In the genomic region with DNA sequence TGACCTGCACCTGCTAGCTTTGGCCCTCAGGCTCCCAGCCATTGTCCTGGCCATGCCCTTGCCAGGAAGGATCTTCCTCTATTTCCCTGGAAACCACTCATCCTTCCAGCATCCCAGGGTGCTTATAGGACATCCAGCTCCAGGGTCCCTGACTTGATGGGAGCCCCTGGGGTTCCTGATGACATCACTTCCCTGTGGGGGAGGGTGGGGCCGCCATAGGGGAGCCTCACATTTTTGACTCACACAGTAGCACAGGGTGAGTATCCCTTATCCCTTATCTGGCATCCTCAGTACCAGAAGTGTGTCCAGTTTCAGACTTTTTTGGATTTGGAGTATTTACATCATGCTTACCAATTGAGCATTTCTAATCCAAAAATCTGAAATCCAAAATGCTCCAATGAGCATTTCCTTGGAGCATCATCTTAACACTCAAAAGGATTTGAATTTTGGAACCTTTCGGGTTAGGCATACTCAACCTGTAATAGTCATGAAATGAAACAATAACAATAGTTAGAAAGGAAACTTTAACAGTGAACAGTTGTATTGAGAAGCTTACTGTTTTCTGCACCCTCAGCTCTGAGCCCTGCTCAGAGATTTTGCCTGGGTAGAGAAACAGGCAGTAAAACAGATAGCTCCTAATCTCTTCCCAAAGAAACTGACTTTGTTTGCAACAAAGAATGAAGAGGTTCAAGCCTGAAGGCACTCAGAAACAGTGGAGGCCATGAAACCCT, we compare ENCODE assay signal across 21 cellular contexts. TPM values are rescaled to one million over a fixed set of nuclear protein-coding genes. Genes with fewer than 3 reads are reported as not detected.
DNase-seq lines count a peak whose midpoint lies in the region; ATAC-seq, FAIRE-seq and TF ChIP-seq lines count a peak whose summit lies in the region.
"Had no signal": no experiment of that assay in that cellular context is flagged by ENCODE, and none has a peak within 500 bp of the region (broad histone marks: within the 10 kb centered on the region; RNA-seq: fewer than 3 reads in every experiment).

No MANE protein-coding gene starts in this region.

- H4K20me1 ChIP-seq in GM12878 (ENCODE audit: control insufficient read depth, insufficient read depth) = no peaks in the 10 kb centered on the region

- peaks cover 5% of the 10 kb centered on the region for H3K4me1 Mint-ChIP-seq in stimulated activated naive CD8-positive, alpha-beta T cell treated with anti-CD3 and anti-CD28 coated beads, Interleukin-15, Interleukin-2, amounts not matched to agents 100 ng/mL and 50 ng/mL, for 24 hours (ENCODE audit: low read depth)
- peaks cover 18% of the 10 kb centered on the region for H3K4me1 Mint-ChIP-seq in stimulated activated naive CD8-positive, alpha-beta T cell treated with anti-CD3 and anti-CD28 coated beads, Interleukin-15, amount 100 ng/mL, for 72 hours
- H3K4me1 Mint-ChIP-seq in natural killer cell = peaks cover 0 to 10% of the 10 kb centered on the region in 2 donors

- no peak for DNase-seq in stimulated activated naive CD8-positive, alpha-beta T cell treated with anti-CD3 and anti-CD28 coated beads, Interleukin-15, amount 100 ng/mL, for 72 hours
- no peak for DNase-seq in GM12878 (ENCODE audit: low read depth, low spot score)
- DNase-seq in natural killer cell = no peak
- DNase-seq in aorta = peak in 1 of 2 donors; percentile 53
- no peak for DNase-seq in mesenteric fat pad (ENCODE audit: low spot score)
- DNase-seq in brain microvascular endothelial cell = no peak
- DNase-seq: activated CD4-positive, CD25-positive, alpha-beta regulatory T cell treated with anti-CD3 and anti-CD28 coated beads, Interleukin-2, amount 50 U/mL, for 72 hours; activated effector memory CD4-positive, alpha-beta T cell treated with anti-CD3 and anti-CD28 coated beads, Interleukin-2, amount 50 U/mL, for 16 hours; amniotic stem cell; DND-41; effector CD8-positive, alpha-beta T cell; naive B cell; NCI-H2107; NCI-H510A treated with DMSO at 0.1 percent for 48 hours; stimulated activated CD4-positive, alpha-beta T cell treated with anti-CD3 and anti-CD28 coated beads, Interleukin-2, amount 100 ng/mL, for 48 hours had no signal

- H3K4me3 ChIP-seq in GM12878 = no peak overlapping the region
- H3K4me3 ChIP-seq in aorta (ENCODE audit: low read length in 2 of 2) = no peak overlapping the region
- no peak overlapping the region for H3K4me3 ChIP-seq in brain microvascular endothelial cell (ENCODE audit: low read depth, low read length)
- H3K4me3 ChIP-seq: prostate gland, smooth muscle cell had no signal

- H3K27me3 ChIP-seq in GM12878 (replicated peaks in 1 of 2; ENCODE audit: control insufficient read depth in 2 of 2, insufficient read depth in 2 of 2, low read length in 1 of 2) (no peaks in the 10 kb centered on the region), aorta (ENCODE audit: control insufficient read depth in 1 of 2, insufficient read depth in 2 of 2, low read length in 1 of 2) (no peaks in the 10 kb centered on the region), brain microvascular endothelial cell (replicated peaks) (no peaks in the 10 kb centered on the region)

- in situ Hi-C loops in GM12878 (cut with MboI) = no loop called here
- in situ Hi-C loops in brain microvascular endothelial cell (cut with HindIII; ENCODE audit: low pct_ligation_motif_present, low sequenced_read_pairs) = no loop called here

- H3K9ac ChIP-seq in GM12878 (ENCODE audit: control insufficient read depth, insufficient read depth, low read length) = no peak overlapping the region

- TF ChIP-seq RAD21 in GM12878 (IDR thresholded peaks at IDR 0.05; ENCODE audit: insufficient read depth, low read depth, low read length) = no peak

- H3K79me2 ChIP-seq in GM12878 (ENCODE audit: control insufficient read depth, insufficient read depth, low read length) = no peaks in the 10 kb centered on the region

- H2AFZ ChIP-seq in GM12878 (ENCODE audit: control insufficient read depth, low read depth, low read length) = no peak overlapping the region

- TF ChIP-seq EP300 in GM12878 (IDR thresholded peaks at IDR 0.05; ENCODE audit: borderline replicate concordance in 1 of 2, control insufficient read depth in 1 of 2, low read depth in 2 of 2, low read length in 2 of 2) = no peak

- peak overlapping the region; percentile 17 for H3K27ac Mint-ChIP-seq in stimulated activated naive CD8-positive, alpha-beta T cell treated with anti-CD3 and anti-CD28 coated beads, Interleukin-15, Interleukin-2, amounts not matched to agents 100 ng/mL and 50 ng/mL, for 24 hours
- no peak overlapping the region for H3K27ac Mint-ChIP-seq in stimulated activated naive CD8-positive, alpha-beta T cell treated with anti-CD3 and anti-CD28 coated beads, Interleukin-15, amount 100 ng/mL, for 72 hours
- H3K27ac Mint-ChIP-seq in natural killer cell = peak overlapping the region; percentile 1 to 5
- H3K27ac Mint-ChIP-seq: type B pancreatic cell had no signal

- CTCF ChIA-PET in GM12878 (lab: Yijun Ruan, JAX) = interaction anchor here (1.1 to 1.3 kb wide), 3 partner anchors 12 to 61 kb away, joined by 3 read pairs; no protein-coding TSS in a partner anchor

- ATAC-seq in stimulated activated naive CD8-positive, alpha-beta T cell treated with anti-CD3 and anti-CD28 coated beads, Interleukin-15, amount 100 ng/mL, for 72 hours = no peak
- ATAC-seq in GM12878 = peak; percentile 33
- ATAC-seq in natural killer cell = no peak
- peak; percentile 45 for ATAC-seq in aorta (ENCODE audit: low FRiP score)
- no peak for ATAC-seq in GM18909 (IDR thresholded peaks at IDR 0.05; ENCODE audit: poor library complexity, unreplicated experiment)

- SMC1A ChIA-PET in GM12878 (lab: Charles Lee; ENCODE audit: uncharacterized antibody, unreplicated experiment) = interaction anchor here (0.6 to 1.6 kb wide), 5 partner anchors 9 to 60 kb away, joined by 3 to 11 read pairs (median 4); partner anchors contain the start of gene TNIP2

- no peak overlapping the region for H3K4me2 ChIP-seq in GM12878 (ENCODE audit: control insufficient read depth, insufficient read depth)
- H3K4me2 ChIP-seq: smooth muscle cell had no signal

- FAIRE-seq in GM12878 (lab: Jason Lieb, UNC) = no peak
- FAIRE-seq: kidney had no signal

- 85% methylated on average over 2 of the region's 2 CpGs for WGBS in GM12878 (ENCODE audit: insufficient coverage, insufficient replicate concordance, low lambda C conversion rate, missing lambda C conversion rate)
- 88 to 91% methylated on average over 2 of the region's 2 CpGs for WGBS in aorta, 2 donors

- H3K27me3 Mint-ChIP-seq in stimulated activated naive CD8-positive, alpha-beta T cell treated with anti-CD3 and anti-CD28 coated beads, Interleukin-15, Interleukin-2, amounts not matched to agents 100 ng/mL and 50 ng/mL, for 24 hours = no peaks in the 10 kb centered on the region
- no peaks in the 10 kb centered on the region for H3K27me3 Mint-ChIP-seq in stimulated activated naive CD8-positive, alpha-beta T cell treated with anti-CD3 and anti-CD28 coated beads, Interleukin-15, amount 100 ng/mL, for 72 hours
- no peaks in the 10 kb centered on the region for H3K27me3 Mint-ChIP-seq in natural killer cell (ENCODE audit: low read depth in 2 of 2)
- H3K27me3 Mint-ChIP-seq: naive B cell, type B pancreatic cell had no signal

- TF ChIP-seq POLR2A in GM12878 (IDR thresholded peaks at IDR 0.05; ENCODE audit: low read depth, low read length) = no peak

- RAD21 ChIA-PET in GM12878 (lab: Charles Lee; ENCODE audit: unreplicated experiment) = interaction anchor here (1.0 to 2.2 kb wide), 3 partner anchors 12 to 202 kb away, joined by 4 to 16 read pairs (median 7); no protein-coding TSS in a partner anchor

- TF ChIP-seq CTCF in GM12878 (IDR thresholded peaks at IDR 0.05 in 2 of 3, conservative IDR thresholded peaks at IDR 0.05 in 1 of 3; ENCODE audit: control insufficient read depth in 2 of 3, extremely low read depth in 1 of 3, insufficient read depth in 1 of 3, low read depth in 3 of 3, low read length in 3 of 3) (no peak), natural killer cell (IDR thresholded peaks at IDR 0.05) (no peak), brain microvascular endothelial cell (IDR thresholded peaks at IDR 0.05; ENCODE audit: low read depth, low read length, missing control alignments) (no peak)

- H3K9me3 ChIP-seq in GM12878 (replicated peaks; ENCODE audit: control insufficient read depth, insufficient read depth, low read length) (no peaks in the 10 kb centered on the region; the same call in 2 of the 3 replicates), aorta (ENCODE audit: control insufficient read depth, low read length) (no peaks in the 10 kb centered on the region)
- H3K9me3 ChIP-seq: prostate gland had no signal

- H3K4me3 Mint-ChIP-seq in stimulated activated naive CD8-positive, alpha-beta T cell treated with anti-CD3 and anti-CD28 coated beads, Interleukin-15, Interleukin-2, amounts not matched to agents 100 ng/mL and 50 ng/mL, for 24 hours = no peak overlapping the region
- H3K4me3 Mint-ChIP-seq in stimulated activated naive CD8-positive, alpha-beta T cell treated with anti-CD3 and anti-CD28 coated beads, Interleukin-15, amount 100 ng/mL, for 72 hours = no peak overlapping the region
- H3K4me3 Mint-ChIP-seq in natural killer cell = no peak overlapping the region
- H3K4me3 Mint-ChIP-seq: naive B cell, type B pancreatic cell had no signal

- H3K36me3 ChIP-seq in GM12878 (ENCODE audit: control insufficient read depth in 2 of 2, insufficient read depth in 2 of 2, low read length in 1 of 2) (peaks cover 8 to 9% of the 10 kb centered on the region in 2 experiments; a peak in 3 of 4 replicates), aorta (ENCODE audit: control insufficient read depth in 1 of 2, insufficient read depth in 2 of 2, low read length in 1 of 2) (peaks cover 0 to 8% of the 10 kb centered on the region in 2 donors), brain microvascular endothelial cell (replicated peaks) (peaks cover 26% of the 10 kb centered on the region)

- H3K27ac ChIP-seq in GM12878 (ENCODE audit: control insufficient read depth, insufficient read depth) (no peak overlapping the region), aorta (ENCODE audit: low read depth in 1 of 2, low read length in 2 of 2) (no peak overlapping the region), brain microvascular endothelial cell (no peak overlapping the region)
- H3K27ac ChIP-seq: prostate gland had no signal

- H3K4me1 ChIP-seq in GM12878 (ENCODE audit: control insufficient read depth, insufficient read depth, low read length) (peaks cover 3% of the 10 kb centered on the region; the same call in 1 of the 2 replicates), aorta (ENCODE audit: control insufficient read depth in 1 of 2, insufficient read depth in 2 of 2, low read length in 2 of 2) (no peaks in the 10 kb centered on the region)
- H3K4me1 ChIP-seq: prostate gland had no signal

- POLR2A ChIA-PET in GM12878 (lab: Charles Lee) = interaction anchor here (0.5 to 1.5 kb wide), 6 partner anchors 7 to 38 kb away, joined by 3 to 9 read pairs (median 4); no protein-coding TSS in a partner anchor

- BruUV-seq in GM12878 (replicated peaks; lab: Mats Ljungman, UMichigan) = no TSS peak

- H3K36me3 Mint-ChIP-seq in stimulated activated naive CD8-positive, alpha-beta T cell treated with anti-CD3 and anti-CD28 coated beads, Interleukin-15, Interleukin-2, amounts not matched to agents 100 ng/mL and 50 ng/mL, for 24 hours (ENCODE audit: low read depth) = peaks cover 34% of the 10 kb centered on the region
- H3K36me3 Mint-ChIP-seq in natural killer cell = peaks cover 7% of the 10 kb centered on the region

- H3K9me3 Mint-ChIP-seq in stimulated activated naive CD8-positive, alpha-beta T cell treated with anti-CD3 and anti-CD28 coated beads, Interleukin-15, Interleukin-2, amounts not matched to agents 100 ng/mL and 50 ng/mL, for 24 hours = peaks cover 8% of the 10 kb centered on the region
- H3K9me3 Mint-ChIP-seq in stimulated activated naive CD8-positive, alpha-beta T cell treated with anti-CD3 and anti-CD28 coated beads, Interleukin-15, amount 100 ng/mL, for 72 hours = peaks cover 6 to 25% of the 10 kb centered on the region in 2 donors
- H3K9me3 Mint-ChIP-seq in natural killer cell = peaks cover 0 to 7% of the 10 kb centered on the region in 2 donors

- intact Hi-C loops in GM12878 (cut with micrococcal nuclease; ENCODE audit: unreplicated experiment) (no loop called here), natural killer cell (cut with micrococcal nuclease) (no loop called here), aorta (cut with DNase I) (no loop called here)

RNA-seq across cellular contexts. Expression of gene TNIP2, which starts 22.1 kb away (rescaled TPM):
- total RNA-seq in GM12878 (2013; cell fraction: nucleolus; rRNA removed) = 48.2 and 58.3 TPM in 2 replicates
- total RNA-seq in GM12878 (2014; rRNA removed) (55.0 and 59.8 TPM in 2 replicates), GM12878 (2014; rRNA removed; fragmentation: Illumina TruSeq; extraction: Trizol) (29.1 and 29.8 TPM in 2 replicates), GM12878 (2021) (62.9 and 64.8 TPM in 2 replicates), natural killer cell (10 to 100 TPM; 35.6 to 53.9 (median 41.6) TPM), aorta (10 to 100 TPM; 37.4 to 39.4 TPM), mesenteric fat pad (49.5 TPM)
- polyA plus RNA-seq in GM12878 (2011; ENCODE audit: low read depth) = 29.9 TPM
- polyA plus RNA-seq in GM12878 (2011; rRNA removed) (27.9 and 42.0 TPM in 2 replicates), GM12878 (2014; fragmentation: Illumina TruSeq; extraction: Trizol) (7.1 and 21.4 TPM in 2 replicates), GM12878 (2014; fragmentation: Nextera tagmentation; extraction: Ambion mirVana) (1 to 10 TPM; 1.4 to 3.4 TPM), GM12878 (2014; rRNA removed) (64.9 and 68.5 TPM in 2 replicates), GM12878 (2016; fragmentation: Nextera tagmentation; extraction: Ambion mirVana) (10 to 100 TPM; 49.1 to 59.0 TPM), aorta (10 to 100 TPM; 37.2 to 43.8 TPM)
- polyA plus RNA-seq in GM12878 (2011; cell fraction: cytosol; rRNA removed) = 41.0 and 63.7 TPM in 2 replicates
- 126 and 142 TPM in 2 replicates for polyA plus RNA-seq in GM12878 (2011; cell fraction: nucleus; rRNA removed)
- polyA plus RNA-seq in GM12878 (2012) = 48.8 and 57.0 TPM in 2 replicates
- 19.1 and 31.1 TPM in 2 replicates for polyA minus RNA-seq in GM12878 (2011; rRNA and poly(A)+ RNA removed)
- polyA minus RNA-seq in GM12878 (2011; cell fraction: cytosol; rRNA and poly(A)+ RNA removed) = 13.6 and 13.8 TPM in 2 replicates
- 17.2 and 30.8 TPM in 2 replicates for polyA minus RNA-seq in GM12878 (2011; cell fraction: nucleus; rRNA and poly(A)+ RNA removed)

RNA-seq across cellular contexts. Expression of gene SH3BP2, which starts 58.9 kb away (rescaled TPM):
- 275 and 349 TPM in 2 replicates for total RNA-seq in GM12878 (2013; cell fraction: nucleolus; rRNA removed)
- total RNA-seq in GM12878 (2014; rRNA removed) = 35.5 and 40.9 TPM in 2 replicates
- 17.5 and 19.0 TPM in 2 replicates for total RNA-seq in GM12878 (2014; rRNA removed; fragmentation: Illumina TruSeq; extraction: Trizol)
- total RNA-seq in GM12878 (2021) = 51.1 and 61.8 TPM in 2 replicates
- polyA plus RNA-seq in GM12878 (2011; ENCODE audit: low read depth) = 9.0 TPM
- polyA plus RNA-seq in GM12878 (2011; rRNA removed) = 18.0 and 37.1 TPM in 2 replicates
- 35.7 and 42.6 TPM in 2 replicates for polyA plus RNA-seq in GM12878 (2011; cell fraction: cytosol; rRNA removed)
- polyA plus RNA-seq in GM12878 (2011; cell fraction: nucleus; rRNA removed) = 270 and 290 TPM in 2 replicates
- polyA plus RNA-seq in GM12878 (2012) = 30.0 and 35.3 TPM in 2 replicates
- 7.8 and 18.3 TPM in 2 replicates for polyA plus RNA-seq in GM12878 (2014; fragmentation: Illumina TruSeq; extraction: Trizol)
- polyA plus RNA-seq in GM12878 (2014; fragmentation: Nextera tagmentation; extraction: Ambion mirVana) = 1 to 10 TPM; 1.1 TPM
- polyA plus RNA-seq in GM12878 (2014; rRNA removed) = 54.7 and 57.8 TPM in 2 replicates
- 10 to 100 TPM; 23.0 to 24.8 TPM for polyA plus RNA-seq in GM12878 (2016; fragmentation: Nextera tagmentation; extraction: Ambion mirVana)
- polyA minus RNA-seq in GM12878 (2011; rRNA and poly(A)+ RNA removed) = 72.7 and 138 TPM in 2 replicates
- polyA minus RNA-seq in GM12878 (2011; cell fraction: cytosol; rRNA and poly(A)+ RNA removed) = 8.9 and 18.7 TPM in 2 replicates
- polyA minus RNA-seq in GM12878 (2011; cell fraction: nucleus; rRNA and poly(A)+ RNA removed) = 47.3 and 86.5 TPM in 2 replicates
- 100 to 1,000 TPM; 213 to 283 (median 221) TPM for total RNA-seq in natural killer cell
- 10 to 100 TPM; 47.8 to 75.4 TPM for total RNA-seq in aorta
- 10 to 100 TPM in 1 of 2 donors, 1 to 10 TPM in 1; 6.2 to 13.8 TPM for polyA plus RNA-seq in aorta
- total RNA-seq in mesenteric fat pad = 63.9 TPM

Comparison
In these comparisons a context has a peak if more than half of its experiments do, and no peak if none do; other contexts are left out.
1. H3K27ac Mint-ChIP-seq: peak in stimulated activated naive CD8-positive, alpha-beta T cell treated with anti-CD3 and anti-CD28 coated beads, Interleukin-15, Interleukin-2, amounts not matched to agents 100 ng/mL and 50 ng/mL, for 24 hours (single experiment) and natural killer cell (2 of 2); none in stimulated activated naive CD8-positive, alpha-beta T cell treated with anti-CD3 and anti-CD28 coated beads, Interleukin-15, amount 100 ng/mL, for 72 hours (0 of 2).
2. ATAC-seq: peak in GM12878 (single experiment) and aorta (single experiment); none in stimulated activated naive CD8-positive, alpha-beta T cell treated with anti-CD3 and anti-CD28 coated beads, Interleukin-15, amount 100 ng/mL, for 72 hours (single experiment), natural killer cell (0 of 3) and GM18909 (single experiment).